22 cellular contexts compared by ENCODE assay signal in the genomic region with DNA sequence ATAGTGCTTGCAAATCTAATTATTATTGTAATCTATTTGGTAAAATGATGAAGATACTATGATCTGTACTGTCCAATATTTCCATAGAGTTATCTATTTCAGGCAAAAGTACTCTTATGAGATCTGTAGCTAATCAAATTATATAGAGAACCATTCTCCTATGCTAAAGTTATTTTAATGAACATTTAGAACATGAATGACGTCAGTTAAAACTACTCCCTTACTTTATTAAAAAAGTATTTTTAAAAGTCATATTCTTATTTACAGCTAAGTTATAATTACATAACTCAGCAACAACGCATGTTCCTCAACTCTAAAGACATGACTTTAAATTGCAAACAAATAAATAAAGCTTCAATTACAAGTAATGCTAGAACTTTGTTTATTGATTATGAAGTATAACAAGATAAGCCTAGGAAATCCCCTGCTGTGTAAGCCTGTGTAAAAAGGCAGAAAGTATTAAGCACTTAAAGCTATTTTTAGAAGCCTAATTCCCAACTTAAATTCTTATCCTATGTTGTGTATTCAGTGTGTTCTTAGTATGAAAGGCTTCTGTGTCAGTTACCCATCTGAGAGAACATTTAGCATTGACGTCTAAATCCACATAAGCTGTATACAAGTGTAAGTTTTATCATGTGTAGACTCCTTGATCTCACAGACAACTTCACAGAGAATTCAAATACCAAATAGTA.
DNase-seq lines count a peak whose midpoint lies in the region; ATAC-seq, FAIRE-seq and TF ChIP-seq lines count a peak whose summit lies in the region.
"Had no signal": no experiment of that assay in that cellular context is flagged by ENCODE, and none has a peak within 500 bp of the region (broad histone marks: within the 10 kb centered on the region; RNA-seq: fewer than 3 reads in every experiment).

No MANE protein-coding gene starts in this region.

- no peak overlapping the region for H3K14ac ChIP-seq in IMR-90 (replicated peaks; ENCODE audit: low read depth, low read length)

- H2BK15ac ChIP-seq in IMR-90 (ENCODE audit: low read depth, low read length): no peak overlapping the region

- no peak overlapping the region for H3K9ac ChIP-seq in IMR-90 (ENCODE audit: low read depth, low read length)
- H3K9ac ChIP-seq: GM23248 had no signal

- no peak overlapping the region for H4K5ac ChIP-seq in IMR-90 (ENCODE audit: low read depth, low read length)

- CTCF ChIA-PET in A673 (lab: Charles Lee): no interaction called here
- CTCF ChIA-PET in IMR-90 (lab: Yijun Ruan, JAX): no interaction called here
- CTCF ChIA-PET in activated naive CD4-positive, alpha-beta T cell treated with anti-CD3 and anti-CD28 coated beads for 36 hours (lab: Charles Lee): no interaction called here

- no TSS peak for BruUV-seq in A673 (replicated peaks; lab: Mats Ljungman, UMichigan)
- no TSS peak for BruUV-seq in IMR-90 (replicated peaks; lab: Mats Ljungman, UMichigan)

- no peak overlapping the region for H3K18ac ChIP-seq in IMR-90 (ENCODE audit: low read depth, low read length)

- no peaks in the 10 kb centered on the region for H3K79me1 ChIP-seq in IMR-90 (ENCODE audit: low read depth in 1 of 2, low read length in 2 of 2)

- intact Hi-C loops in A673 (cut with micrococcal nuclease; ENCODE audit: unreplicated experiment): no loop called here
- intact Hi-C loops in IMR-90 (cut with micrococcal nuclease): no loop called here
- intact Hi-C loops in activated CD4-positive, alpha-beta T cell treated with anti-CD3 and anti-CD28 coated beads, Interleukin-2, amount 10 ng/mL, durations not matched to agents 24 days and 14 days (cut with micrococcal nuclease): no loop called here
- intact Hi-C loops in activated naive CD4-positive, alpha-beta T cell treated with anti-CD3 and anti-CD28 coated beads for 36 hours (cut with micrococcal nuclease): no loop called here

- no peak overlapping the region for H3K4me3 Mint-ChIP-seq in activated CD4-positive, alpha-beta T cell treated with anti-CD3 and anti-CD28 coated beads, Interleukin-2, amount 10 ng/mL, durations not matched to agents 24 days and 14 days
- no peak overlapping the region for H3K4me3 Mint-ChIP-seq in activated naive CD4-positive, alpha-beta T cell treated with anti-CD3 and anti-CD28 coated beads for 36 hours
- H3K4me3 Mint-ChIP-seq: CD4-positive, alpha-beta T cell had no signal

- no peak for TF ChIP-seq POLR2A in IMR-90 (IDR thresholded peaks at IDR 0.05; ENCODE audit: low read depth, low read length)

- peak; percentile 18 for FAIRE-seq in colon (lab: Jason Lieb, UNC)
- FAIRE-seq: GM19239 had no signal

- H3K27me3 ChIP-seq in A673 (replicated peaks; ENCODE audit: insufficient read depth, low read depth, low read length, poor library complexity) (no peaks in the 10 kb centered on the region), IMR-90 (ENCODE audit: control insufficient read depth, insufficient read depth, low read length) (no peaks in the 10 kb centered on the region)
- H3K27me3 ChIP-seq: MG63, Peyer's patch had no signal

- H3K36me3 Mint-ChIP-seq in activated CD4-positive, alpha-beta T cell treated with anti-CD3 and anti-CD28 coated beads, Interleukin-2, amount 10 ng/mL, durations not matched to agents 24 days and 14 days (ENCODE audit: low read depth): no peaks in the 10 kb centered on the region
- H3K36me3 Mint-ChIP-seq in activated naive CD4-positive, alpha-beta T cell treated with anti-CD3 and anti-CD28 coated beads for 36 hours (ENCODE audit: low read depth): no peaks in the 10 kb centered on the region

- H3K36me3 ChIP-seq in A673 (ENCODE audit: insufficient read depth, low read length, poor library complexity, severe bottlenecking) (no peaks in the 10 kb centered on the region), IMR-90 (ENCODE audit: control insufficient read depth, insufficient read depth, low read length) (no peaks in the 10 kb centered on the region)
- H3K36me3 ChIP-seq: MG63, Peyer's patch had no signal

- no peak overlapping the region for H3K27ac Mint-ChIP-seq in activated CD4-positive, alpha-beta T cell treated with anti-CD3 and anti-CD28 coated beads, Interleukin-2, amount 10 ng/mL, durations not matched to agents 24 days and 14 days
- no peak overlapping the region for H3K27ac Mint-ChIP-seq in activated naive CD4-positive, alpha-beta T cell treated with anti-CD3 and anti-CD28 coated beads for 36 hours
- H3K27ac Mint-ChIP-seq: CD4-positive, alpha-beta T cell had no signal

- no peak overlapping the region for H2BK20ac ChIP-seq in IMR-90 (ENCODE audit: low read depth, low read length)

- no peak overlapping the region for H2BK120ac ChIP-seq in IMR-90 (ENCODE audit: low read depth, low read length)

- H3K4me3 ChIP-seq in A673 (ENCODE audit: low read depth, low read length, poor library complexity, severe bottlenecking): no peak overlapping the region
- no peak overlapping the region for H3K4me3 ChIP-seq in IMR-90 (ENCODE audit: insufficient read depth, low read depth, low read length)
- H3K4me3 ChIP-seq in retinal pigment epithelial cell (ENCODE audit: low read length): no peak overlapping the region
- H3K4me3 ChIP-seq: GM23248, MG63, Peyer's patch had no signal

- no peak overlapping the region for H3K4ac ChIP-seq in IMR-90 (ENCODE audit: low read depth, low read length)

- no peak for ATAC-seq in IMR-90 (ENCODE audit: low read depth)

- no peaks in the 10 kb centered on the region for H3K4me1 Mint-ChIP-seq in activated CD4-positive, alpha-beta T cell treated with anti-CD3 and anti-CD28 coated beads, Interleukin-2, amount 10 ng/mL, durations not matched to agents 24 days and 14 days
- H3K4me1 Mint-ChIP-seq in activated naive CD4-positive, alpha-beta T cell treated with anti-CD3 and anti-CD28 coated beads for 36 hours (ENCODE audit: low read depth): no peaks in the 10 kb centered on the region

- dilution Hi-C loops in IMR-90 (cut with HindIII; ENCODE audit: low sequenced_read_pairs, unreplicated experiment): no loop called here

- H3K9me1 ChIP-seq in IMR-90 (ENCODE audit: insufficient read depth, low read length): no peaks in the 10 kb centered on the region

- no peak overlapping the region for H2AFZ ChIP-seq in IMR-90 (replicated peaks; ENCODE audit: low read length, poor library complexity)
- H2AFZ ChIP-seq: GM23248 had no signal

- H2BK5ac ChIP-seq in IMR-90 (ENCODE audit: low read depth, low read length, poor library complexity, severe bottlenecking): no peak overlapping the region

- no peak overlapping the region for H3K4me2 ChIP-seq in IMR-90 (ENCODE audit: low read depth, low read length)

- in situ Hi-C loops in IMR-90 (cut with MboI; ENCODE audit: low sequenced_read_pairs): no loop called here

- no peak for TF ChIP-seq CTCF in A673 (conservative IDR thresholded peaks at IDR 0.05; ENCODE audit: low read depth, low read length)
- no peak for TF ChIP-seq CTCF in IMR-90 (conservative IDR thresholded peaks at IDR 0.05; ENCODE audit: low read depth, low read length)
- TF ChIP-seq CTCF in retinal pigment epithelial cell (conservative IDR thresholded peaks at IDR 0.05; ENCODE audit: low read depth, low read length): no peak

- POLR2A ChIA-PET in A673 (lab: Charles Lee; ENCODE audit: low non-redundant PET) (no interaction called here), IMR-90 (lab: Charles Lee; ENCODE audit: unreplicated experiment) (no interaction called here)

- no peak overlapping the region for H3K23ac ChIP-seq in IMR-90 (ENCODE audit: low read depth, low read length)

- no peak overlapping the region for H4K91ac ChIP-seq in IMR-90 (ENCODE audit: insufficient read depth, low read depth, low read length)

- no peak for TF ChIP-seq RAD21 in IMR-90 (IDR thresholded peaks at IDR 0.05; ENCODE audit: low read length)

- H3K56ac ChIP-seq in IMR-90 (ENCODE audit: extremely low read depth, insufficient read depth, low read length): no peak overlapping the region

- no peaks in the 10 kb centered on the region for H3K27me3 Mint-ChIP-seq in activated CD4-positive, alpha-beta T cell treated with anti-CD3 and anti-CD28 coated beads, Interleukin-2, amount 10 ng/mL, durations not matched to agents 24 days and 14 days
- H3K27me3 Mint-ChIP-seq in activated naive CD4-positive, alpha-beta T cell treated with anti-CD3 and anti-CD28 coated beads for 36 hours (ENCODE audit: low read depth): no peaks in the 10 kb centered on the region
- H3K27me3 Mint-ChIP-seq: CD4-positive, alpha-beta T cell had no signal

- no peak overlapping the region for H2AK9ac ChIP-seq in IMR-90 (replicated peaks; ENCODE audit: low read depth, low read length, poor library complexity)

- no CpG with 5 or more reads among the region's 3 CpGs for WGBS in IMR-90 (ENCODE audit: extremely low coverage in 2 of 2, insufficient read length in 1 of 2), 2 experiments

- no peaks in the 10 kb centered on the region for H4K20me1 ChIP-seq in IMR-90 (ENCODE audit: insufficient read depth, low read length)

- peaks cover 6% of the 10 kb centered on the region for H3K9me3 Mint-ChIP-seq in activated CD4-positive, alpha-beta T cell treated with anti-CD3 and anti-CD28 coated beads, Interleukin-2, amount 10 ng/mL, durations not matched to agents 24 days and 14 days
- H3K9me3 Mint-ChIP-seq in activated naive CD4-positive, alpha-beta T cell treated with anti-CD3 and anti-CD28 coated beads for 36 hours: peaks cover 3% of the 10 kb centered on the region

- H3K4me1 ChIP-seq in A673 (ENCODE audit: insufficient read depth, low read length, poor library complexity, severe bottlenecking) (peaks cover 30% of the 10 kb centered on the region), IMR-90 (ENCODE audit: control insufficient read depth, insufficient read depth, low read length) (no peaks in the 10 kb centered on the region)
- H3K4me1 ChIP-seq: Caco-2, Peyer's patch had no signal

- H2AK5ac ChIP-seq in IMR-90 (ENCODE audit: low read depth, low read length): no peak overlapping the region

- no peak overlapping the region for H4K8ac ChIP-seq in IMR-90 (ENCODE audit: low read depth in 2 of 2, low read length in 2 of 2)

- H3K9me3 ChIP-seq in A673 (ENCODE audit: low read depth, low read length, poor library complexity, severe bottlenecking) (no peaks in the 10 kb centered on the region), IMR-90 (ENCODE audit: control insufficient read depth, insufficient read depth, low read length) (no peaks in the 10 kb centered on the region; the same call in 1 of the 2 replicates)
- H3K9me3 ChIP-seq: Caco-2, MG63, Peyer's patch had no signal

- peak overlapping the region; percentile 56 for H3K27ac ChIP-seq in A673 (ENCODE audit: low read depth, low read length, poor library complexity, severe bottlenecking)
- H3K27ac ChIP-seq in IMR-90 (ENCODE audit: insufficient read depth, low read length): no peak overlapping the region
- H3K27ac ChIP-seq: GM23248, Peyer's patch had no signal

- peak; percentile 87 for DNase-seq in A673 (ENCODE audit: low spot score)
- peak; percentile 5 for DNase-seq in IMR-90
- DNase-seq in retinal pigment epithelial cell (ENCODE audit: low read depth): peak; percentile 75
- DNase-seq in activated CD4-positive, alpha-beta T cell treated with anti-CD3 and anti-CD28 coated beads, Interleukin-2, amount 10 ng/mL, durations not matched to agents 24 days and 14 days: no peak
- DNase-seq in activated naive CD4-positive, alpha-beta T cell treated with anti-CD3 and anti-CD28 coated beads for 36 hours: no peak
- no peak for DNase-seq in NCI-H2107 (lab: John Stamatoyannopoulos, UW)
- DNase-seq: Caco-2; CD4-positive, alpha-beta T cell; DMS153; GDM1; GM23248; Kasumi-1; MG63; NCI-H1048; NCI-H1436 treated with DMSO at 0.1 percent for 48 hours; NCI-H2029; NCI-H2171; NCI-H526 treated with DMSO at 0.1 percent for 48 hours; Peyer's patch; Right ventricle myocardium superior had no signal

Comparison
In these comparisons a context has a peak if more than half of its experiments do, and no peak if none do; other contexts are left out.
1. DNase-seq: peak in A673 (single experiment), IMR-90 (single experiment) and retinal pigment epithelial cell (single experiment); none in activated CD4-positive, alpha-beta T cell treated with anti-CD3 and anti-CD28 coated beads, Interleukin-2, amount 10 ng/mL, durations not matched to agents 24 days and 14 days (single experiment), activated naive CD4-positive, alpha-beta T cell treated with anti-CD3 and anti-CD28 coated beads for 36 hours (single experiment) and NCI-H2107 (single experiment).